In the genomic region with DNA sequence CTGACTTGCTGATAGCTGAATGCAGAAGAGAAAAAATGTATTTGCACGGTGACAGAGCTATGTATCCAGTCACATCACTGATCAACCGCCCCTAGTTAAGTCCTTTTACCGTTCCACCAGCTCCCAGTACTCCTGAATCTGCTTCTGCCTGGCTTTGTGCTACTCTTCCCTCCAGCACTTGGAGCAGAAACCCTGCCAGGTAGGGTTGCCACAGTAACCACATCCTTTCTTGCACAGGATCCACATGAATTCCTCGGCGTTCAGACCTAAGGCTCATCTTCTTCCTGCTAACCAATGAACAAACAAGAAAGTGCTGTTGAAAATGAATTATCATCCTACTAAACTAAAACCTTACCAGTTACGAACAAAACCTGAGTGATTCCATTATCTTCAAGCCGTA, we compare ENCODE assay signal across 19 cellular contexts.
"Had no signal": no experiment of that assay in that cellular context is flagged by ENCODE, and none has a peak within 500 bp of the region (broad histone marks: within the 10 kb centered on the region; RNA-seq: fewer than 3 reads in every experiment).

No MANE protein-coding gene starts in this region.

- H3K9me3 Mint-ChIP-seq: activated CD4-positive, alpha-beta memory T cell treated with anti-CD3 and anti-CD28 coated beads for 36 hours; nephron; stimulated activated naive CD8-positive, alpha-beta T cell treated with anti-CD3 and anti-CD28 coated beads, Interleukin-15, amount 100 ng/mL, for 72 hours had no signal

- H3K27me3 ChIP-seq: esophagus squamous epithelium, upper lobe of right lung had no signal

- H3K27me3 Mint-ChIP-seq: activated CD4-positive, alpha-beta memory T cell treated with anti-CD3 and anti-CD28 coated beads for 36 hours; activated CD4-positive, alpha-beta T cell treated with anti-CD3 and anti-CD28 coated beads for 36 hours; activated CD8-positive, alpha-beta memory T cell treated with anti-CD3 and anti-CD28 coated beads, Interleukin-2, amount 10 ng/mL, durations not matched to agents 7 days and 5 days; stimulated activated naive CD8-positive, alpha-beta T cell treated with anti-CD3 and anti-CD28 coated beads, Interleukin-15, amount 100 ng/mL, for 72 hours had no signal

- ATAC-seq: activated CD4-positive, alpha-beta T cell treated with anti-CD3 and anti-CD28 coated beads for 36 hours; activated CD8-positive, alpha-beta memory T cell treated with anti-CD3 and anti-CD28 coated beads, Interleukin-2, amount 10 ng/mL, durations not matched to agents 7 days and 5 days; sciatic nerve; stimulated activated naive CD8-positive, alpha-beta T cell treated with anti-CD3 and anti-CD28 coated beads, Interleukin-15, amount 100 ng/mL, for 72 hours; upper lobe of right lung had no signal

- H3K4me3 ChIP-seq: esophagus squamous epithelium, left ventricle myocardium inferior, upper lobe of right lung had no signal

- H3K27ac Mint-ChIP-seq: activated CD4-positive, alpha-beta memory T cell treated with anti-CD3 and anti-CD28 coated beads for 36 hours; activated CD4-positive, alpha-beta T cell treated with anti-CD3 and anti-CD28 coated beads for 36 hours; activated CD8-positive, alpha-beta memory T cell treated with anti-CD3 and anti-CD28 coated beads, Interleukin-2, amount 10 ng/mL, durations not matched to agents 7 days and 5 days had no signal

- DNase-seq: activated CD4-positive, alpha-beta memory T cell treated with anti-CD3 and anti-CD28 coated beads for 36 hours; activated CD4-positive, alpha-beta T cell treated with anti-CD3 and anti-CD28 coated beads for 36 hours; activated CD8-positive, alpha-beta memory T cell treated with anti-CD3 and anti-CD28 coated beads, Interleukin-2, amount 10 ng/mL, durations not matched to agents 7 days and 5 days; activated naive CD4-positive, alpha-beta T cell treated with anti-CD3 and anti-CD28 coated beads, Interleukin-2, amount 50 U/mL, for 16 hours; activated T-cell treated with anti-CD3 and anti-CD28 coated beads, Interleukin-2, amount 50 U/mL, for 1 hour; amniotic stem cell; central memory CD4-positive, alpha-beta T cell; cortex of kidney; effector CD4-positive, alpha-beta T cell; esophagus squamous epithelium; hippocampal formation; left ventricle myocardium inferior; mesendoderm; occipital lobe; stimulated activated naive CD8-positive, alpha-beta T cell treated with anti-CD3 and anti-CD28 coated beads, Interleukin-15, amount 100 ng/mL, for 72 hours; upper lobe of right lung had no signal

- H3K4me1 Mint-ChIP-seq: nephron had no signal

- H3K27ac ChIP-seq: esophagus squamous epithelium, left ventricle myocardium inferior, upper lobe of right lung, VCaP had no signal

- H3K4me3 Mint-ChIP-seq: activated CD4-positive, alpha-beta memory T cell treated with anti-CD3 and anti-CD28 coated beads for 36 hours; activated CD4-positive, alpha-beta T cell treated with anti-CD3 and anti-CD28 coated beads for 36 hours; activated CD8-positive, alpha-beta memory T cell treated with anti-CD3 and anti-CD28 coated beads, Interleukin-2, amount 10 ng/mL, durations not matched to agents 7 days and 5 days; nephron; stimulated activated naive CD8-positive, alpha-beta T cell treated with anti-CD3 and anti-CD28 coated beads, Interleukin-15, amount 100 ng/mL, for 72 hours had no signal

- H3K9me3 ChIP-seq: esophagus squamous epithelium, left ventricle myocardium inferior, upper lobe of right lung had no signal
